8 cellular contexts compared by ENCODE assay signal in the genomic region with DNA sequence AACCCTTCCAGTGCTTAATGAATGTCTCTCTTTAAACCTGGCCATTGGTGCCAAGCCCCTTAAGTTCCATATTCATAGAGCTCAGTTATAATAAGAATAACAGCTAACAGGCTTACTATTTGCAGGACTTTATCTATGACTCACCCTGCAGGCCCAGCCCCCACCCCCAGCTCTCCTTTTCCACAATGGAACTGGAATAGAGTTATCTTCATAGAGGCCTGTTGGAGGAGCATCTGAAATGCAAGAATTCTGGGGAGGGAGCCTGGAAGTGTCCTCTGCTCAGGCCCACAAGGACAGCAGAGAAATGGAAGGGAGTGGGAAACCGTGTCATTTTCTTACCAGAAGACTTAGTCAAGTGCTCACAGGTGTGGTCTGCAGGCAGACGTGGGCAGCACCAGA. TPM values are rescaled to one million over a fixed set of nuclear protein-coding genes. Genes with fewer than 3 reads are reported as not detected.
DNase-seq lines count a peak whose midpoint lies in the region; ATAC-seq and TF ChIP-seq lines count a peak whose summit lies in the region.

No MANE protein-coding gene starts in this region.

- H3K27ac Mint-ChIP-seq in H9: peak overlapping the region in 2 of 3 experiments; percentile 69 to 78; a peak in 3 of 7 replicates

- no peak overlapping the region for H2BK5ac ChIP-seq in H9 (ENCODE audit: insufficient read length, low read length)

- peaks cover 12% of the 10 kb centered on the region for H3K27me3 Mint-ChIP-seq in H9 (ENCODE audit: low read depth)

- H4K8ac ChIP-seq in H9 (replicated peaks; ENCODE audit: insufficient read length, low read depth, low read length): no peak overlapping the region

- H3K9me3 ChIP-seq in H9 (ENCODE audit: control insufficient read depth, low read depth, low read length) (no peaks in the 10 kb centered on the region), RWPE2 (ENCODE audit: severe bottlenecking) (no peaks in the 10 kb centered on the region), spleen (no peaks in the 10 kb centered on the region)

- H3K4me1 ChIP-seq in H9 (ENCODE audit: insufficient read depth, low read length): peaks cover 13% of the 10 kb centered on the region; the same call in 1 of the 2 replicates
- peaks cover 10% of the 10 kb centered on the region for H3K4me1 ChIP-seq in RWPE2 (ENCODE audit: insufficient read depth, poor library complexity, severe bottlenecking)
- H3K4me1 ChIP-seq in rectal smooth muscle tissue (ENCODE audit: control insufficient read depth, insufficient read depth, low read length): peaks cover 20% of the 10 kb centered on the region
- H3K4me1 ChIP-seq in spleen: peaks cover 0 to 28% (median 15%) of the 10 kb centered on the region in 6 donors

- no peak overlapping the region for H3T11ph ChIP-seq in H9 (ENCODE audit: low read length)

- TF ChIP-seq CTCF in H9 (conservative IDR thresholded peaks at IDR 0.05): no peak
- no peak for TF ChIP-seq CTCF in RWPE2 (IDR thresholded peaks at IDR 0.05; ENCODE audit: poor library complexity, severe bottlenecking)
- TF ChIP-seq CTCF in fibroblast of villous mesenchyme (IDR thresholded peaks at IDR 0.05; ENCODE audit: insufficient read depth, low read depth, low read length): no peak
- TF ChIP-seq CTCF in spleen (IDR thresholded peaks at IDR 0.05 in 8 of 11, conservative IDR thresholded peaks at IDR 0.05 in 3 of 11): no peak

- no peaks in the 10 kb centered on the region for H3K27me3 ChIP-seq in H9 (ENCODE audit: insufficient read depth, low read length)
- H3K27me3 ChIP-seq in RWPE2 (ENCODE audit: insufficient read depth, poor library complexity, severe bottlenecking): no peaks in the 10 kb centered on the region
- H3K27me3 ChIP-seq in rectal smooth muscle tissue (ENCODE audit: control insufficient read depth, insufficient read depth, low read length): no peaks in the 10 kb centered on the region
- H3K27me3 ChIP-seq in spleen (replicated peaks in 1 of 7): no peaks in the 10 kb centered on the region

- no peaks in the 10 kb centered on the region for H3K79me1 ChIP-seq in H9 (ENCODE audit: insufficient read depth, low read depth, low read length, poor library complexity, severe bottlenecking)

- peak; percentile 33; the same call in 2 of the 3 replicates for ATAC-seq in RWPE2 (ENCODE audit: low read depth)

- H3K9ac ChIP-seq in H9 (ENCODE audit: extremely low read depth, insufficient read length, low read length) (no peak overlapping the region), rectal smooth muscle tissue (ENCODE audit: low read length) (no peak overlapping the region)

- no peak overlapping the region for H2BK20ac ChIP-seq in H9 (ENCODE audit: low read depth, low read length, poor library complexity, severe bottlenecking)

- H2BK12ac ChIP-seq in H9 (ENCODE audit: insufficient read length, low read depth, low read length): no peak overlapping the region

- peak overlapping the region; percentile 9 to 45; a peak in 2 of 5 replicates for H3K4me3 Mint-ChIP-seq in H9

- no peak overlapping the region for H4K5ac ChIP-seq in H9 (ENCODE audit: insufficient read length, low read depth, low read length)

- H3K9me3 Mint-ChIP-seq in H9: no peaks in the 10 kb centered on the region

- H3K4ac ChIP-seq in H9 (ENCODE audit: low read depth, low read length): no peak overlapping the region

- H3K36me3 ChIP-seq in RWPE2 (ENCODE audit: low read depth) (no peaks in the 10 kb centered on the region), rectal smooth muscle tissue (ENCODE audit: control insufficient read depth, insufficient read depth, low read length) (no peaks in the 10 kb centered on the region), spleen (no peaks in the 10 kb centered on the region)

- no CpG with 5 or more reads among the region's 2 CpGs for WGBS in H9 (ENCODE audit: extremely low coverage, insufficient read length, low lambda C conversion rate)
- 19 to 44% (median 24%) methylated on average over 2 of the region's 2 CpGs for WGBS in spleen, 5 donors

- H2BK120ac ChIP-seq in H9 (ENCODE audit: low read depth, low read length, poor library complexity, severe bottlenecking): no peak overlapping the region

- peaks cover 59 to 62% of the 10 kb centered on the region in 2 experiments for H3K4me1 Mint-ChIP-seq in H9

- H2AK5ac ChIP-seq in H9 (ENCODE audit: insufficient read length, low read length): no peak overlapping the region

- H3K18ac ChIP-seq in H9 (ENCODE audit: insufficient read length, low read depth, low read length): no peak overlapping the region

- H2AFZ ChIP-seq in H9 (ENCODE audit: low read length): no peak overlapping the region

- no peak overlapping the region for H3K4me3 ChIP-seq in RWPE2 (ENCODE audit: severe bottlenecking)
- H3K4me3 ChIP-seq in fibroblast of villous mesenchyme (ENCODE audit: low read depth, low read length): no peak overlapping the region
- H3K4me3 ChIP-seq in rectal smooth muscle tissue (ENCODE audit: low read length): no peak overlapping the region
- no peak overlapping the region for H3K4me3 ChIP-seq in spleen

- no peaks in the 10 kb centered on the region for H3K23me2 ChIP-seq in H9 (ENCODE audit: insufficient read length, low read depth, low read length, poor library complexity, severe bottlenecking)

- no peak overlapping the region for H4K91ac ChIP-seq in H9 (ENCODE audit: insufficient read length, low read depth, low read length)

- H3K79me2 ChIP-seq in H9 (ENCODE audit: insufficient read depth, low read length): no peaks in the 10 kb centered on the region

- intact Hi-C loops in spleen (cut with DNase I; ENCODE audit: low total_unique reads): no loop called here

- H3K56ac ChIP-seq in H9 (ENCODE audit: insufficient read length, low read depth, low read length): no peak overlapping the region

- no peak overlapping the region for H3K4me2 ChIP-seq in H9 (ENCODE audit: insufficient read depth, insufficient read length, low read length)

- H3K27ac ChIP-seq in H9 (ENCODE audit: insufficient read length, low read depth, low read length) (no peak overlapping the region), RWPE2 (ENCODE audit: poor library complexity, severe bottlenecking) (no peak overlapping the region), rectal smooth muscle tissue (ENCODE audit: low read depth, low read length) (peak overlapping the region; percentile 55), spleen (no peak overlapping the region)

- H3K23ac ChIP-seq in H9 (ENCODE audit: insufficient read length, low read depth, low read length): no peak overlapping the region

- TF ChIP-seq POLR2A in spleen (IDR thresholded peaks at IDR 0.05): no peak

- no peak overlapping the region for H3K14ac ChIP-seq in H9 (ENCODE audit: insufficient read depth, low read length)

- peaks cover 2% of the 10 kb centered on the region for H4K20me1 ChIP-seq in H9 (ENCODE audit: control insufficient read depth, insufficient read depth, insufficient read length)

- H3K36me3 Mint-ChIP-seq in H9 (ENCODE audit: insufficient read depth in 1 of 3, low read depth in 3 of 3): no peaks in the 10 kb centered on the region; a peak in 2 of 7 replicates

- no peak for DNase-seq in H9
- no peak for DNase-seq in RWPE2 (ENCODE audit: low spot score)
- DNase-seq in fibroblast of villous mesenchyme (ENCODE audit: low read depth): peak; percentile 44
- DNase-seq in ecto neural progenitor cell (ENCODE audit: low spot score): no peak
- DNase-seq in iPS-NIHi7 (ENCODE audit: extremely low spot score): no peak
- no peak for DNase-seq in spleen
- no peak for DNase-seq in NCI-H2081 treated with DMSO at 0.1 percent for 48 hours (lab: John Stamatoyannopoulos, UW)

- no peak overlapping the region for H2BK15ac ChIP-seq in H9 (ENCODE audit: low read depth, low read length)

RNA-seq across cellular contexts. Expression of a gene that starts 52.8 kb away (rescaled TPM):
- total RNA-seq in H9 (2021) (8.3 and 9.4 TPM in 2 replicates), fibroblast of villous mesenchyme (not detected in 2 replicates), spleen (under 1 TPM in 4 of 7 donors, not detected in 3; 0.09 to 0.63 (median 0.41) TPM)
- polyA plus RNA-seq in spleen: under 1 TPM; 0.41 to 0.51 (median 0.41) TPM
